In the genomic region with DNA sequence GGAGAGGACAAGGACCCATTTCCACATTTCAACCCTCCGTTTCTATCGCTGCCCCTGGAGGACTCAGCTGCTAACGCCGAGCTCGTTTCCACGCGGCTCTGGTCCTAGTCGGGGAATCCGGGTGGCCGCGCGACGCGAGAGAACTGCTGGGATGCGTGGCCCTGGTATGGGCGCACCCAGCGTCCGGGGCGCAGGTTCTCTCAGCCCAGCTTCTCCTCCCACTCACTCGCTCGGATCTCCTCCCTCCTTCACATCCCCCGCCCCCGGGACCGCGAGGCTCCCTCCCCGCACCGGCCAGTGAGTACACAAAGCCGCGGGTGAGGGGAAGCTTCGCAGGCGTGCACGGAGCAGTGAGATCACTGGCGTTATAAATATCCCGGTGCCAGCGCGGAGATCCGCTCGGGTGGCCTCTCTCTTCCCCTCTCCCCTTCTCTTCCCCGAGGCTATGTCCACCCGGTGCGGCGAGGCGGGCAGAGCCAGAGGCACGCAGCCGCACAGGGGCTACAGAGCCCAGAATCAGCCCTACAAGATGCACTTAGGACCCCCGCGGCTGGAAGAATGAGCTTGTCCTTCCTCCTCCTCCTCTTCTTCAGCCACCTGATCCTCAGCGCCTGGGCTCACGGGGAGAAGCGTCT, we compare ENCODE assay signal across 9 cellular contexts. TPM values are rescaled to one million over a fixed set of nuclear protein-coding genes. Genes with fewer than 3 reads are reported as not detected.
DNase-seq lines count a peak whose midpoint lies in the region; ATAC-seq and TF ChIP-seq lines count a peak whose summit lies in the region.
"Had no signal": no experiment of that assay in that cellular context is flagged by ENCODE, and none has a peak within 500 bp of the region (broad histone marks: within the 10 kb centered on the region; RNA-seq: fewer than 3 reads in every experiment).

A gene with protein sequence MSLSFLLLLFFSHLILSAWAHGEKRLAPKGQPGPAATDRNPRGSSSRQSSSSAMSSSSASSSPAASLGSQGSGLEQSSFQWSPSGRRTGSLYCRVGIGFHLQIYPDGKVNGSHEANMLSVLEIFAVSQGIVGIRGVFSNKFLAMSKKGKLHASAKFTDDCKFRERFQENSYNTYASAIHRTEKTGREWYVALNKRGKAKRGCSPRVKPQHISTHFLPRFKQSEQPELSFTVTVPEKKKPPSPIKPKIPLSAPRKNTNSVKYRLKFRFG (plus strand): TSS at position 398 of the 635 bp plus-strand sequence. CDS start 161 bp downstream, at position 559.

- peaks cover 60% of the 10 kb centered on the region for H3K27me3 ChIP-seq in mesendoderm (ENCODE audit: insufficient read depth, low read length, poor library complexity)

- no peaks in the 10 kb centered on the region for H3K36me3 Mint-ChIP-seq in type B pancreatic cell

- H3K4me3 ChIP-seq in mesendoderm (ENCODE audit: low read length): peak within 1 kb of the TSS; percentile 13

- H2BK120ac ChIP-seq in mesendoderm (ENCODE audit: low read depth, low read length): no peak within 1 kb of the TSS

- H3K18ac ChIP-seq in mesendoderm (ENCODE audit: low read length): no peak within 1 kb of the TSS

- H3K23ac ChIP-seq in mesendoderm (ENCODE audit: low read length): peak within 1 kb of the TSS; percentile 59

- H2AK5ac ChIP-seq in mesendoderm (ENCODE audit: low read length): no peak within 1 kb of the TSS

- H3K4me2 ChIP-seq in mesendoderm (ENCODE audit: low read length): peak within 1 kb of the TSS; percentile 68

- H3K4me1 Mint-ChIP-seq in type B pancreatic cell (ENCODE audit: unreplicated experiment): peaks cover 36% of the 10 kb centered on the region

- peak; percentile 60 for ATAC-seq in HG03571 (IDR thresholded peaks at IDR 0.05; ENCODE audit: unreplicated experiment)

- no peak for TF ChIP-seq CTCF in type B pancreatic cell (conservative IDR thresholded peaks at IDR 0.05)

- DNase-seq in NCI-H2171 treated with DMSO at 0.1 percent for 48 hours (lab: John Stamatoyannopoulos, UW) (peak; percentile 20), NCI-H2171 (lab: John Stamatoyannopoulos, UW) (no peak), SKM-1 treated with dmso at 0.1 percent for 144 hours (lab: John Stamatoyannopoulos, UW; ENCODE audit: unreplicated experiment) (peak; percentile 47), ecto neural progenitor cell (ENCODE audit: low spot score) (peak; percentile 68), mesendoderm (peak; percentile 25), type B pancreatic cell (ENCODE audit: extremely low spot score, unreplicated experiment) (peak; percentile 75), foreskin melanocyte (no peak)

- peaks cover 7% of the 10 kb centered on the region for H3K4me1 ChIP-seq in mesendoderm (ENCODE audit: control insufficient read depth, low read depth, low read length)

- H3K79me2 ChIP-seq in mesendoderm (ENCODE audit: control insufficient read depth, insufficient read depth, low read length): no peaks in the 10 kb centered on the region

- no peak within 1 kb of the TSS for H2BK15ac ChIP-seq in mesendoderm (replicated peaks; ENCODE audit: low read depth)

- H3K27me3 Mint-ChIP-seq in type B pancreatic cell: peaks cover 100% of the 10 kb centered on the region

- H4K8ac ChIP-seq in mesendoderm (ENCODE audit: low read depth, low read length): no peak within 1 kb of the TSS

- peaks cover 6% of the 10 kb centered on the region for H3K9me3 Mint-ChIP-seq in type B pancreatic cell

- peak within 1 kb of the TSS; percentile 54 for H3K56ac ChIP-seq in mesendoderm (ENCODE audit: low read length)

- H3K79me1 ChIP-seq in mesendoderm (ENCODE audit: low read length): no peaks in the 10 kb centered on the region

- H4K5ac ChIP-seq in mesendoderm (ENCODE audit: low read length): no peak within 1 kb of the TSS

- H3K4ac ChIP-seq in mesendoderm (ENCODE audit: low read depth, low read length): no peak within 1 kb of the TSS

- H3K27ac ChIP-seq in mesendoderm (ENCODE audit: low read depth, low read length): no peak within 1 kb of the TSS
- H3K27ac ChIP-seq: C4-2B had no signal

- no CpG with 5 or more reads among the region's 50 CpGs for WGBS in mesendoderm (ENCODE audit: extremely low coverage, insufficient coverage, low lambda C conversion rate)

- H3K27ac Mint-ChIP-seq in type B pancreatic cell: peak within 1 kb of the TSS; percentile 58

- H2BK5ac ChIP-seq in mesendoderm (ENCODE audit: low read length): no peak within 1 kb of the TSS

- peak within 1 kb of the TSS; percentile 93 for H3K4me3 Mint-ChIP-seq in type B pancreatic cell

- H3K9ac ChIP-seq in mesendoderm (ENCODE audit: low read length): peak within 1 kb of the TSS; percentile 20

- H3K36me3 ChIP-seq in mesendoderm (ENCODE audit: control insufficient read depth, insufficient read depth, low read length): no peaks in the 10 kb centered on the region

RNA-seq across cellular contexts. Expression of the gene that starts here (rescaled TPM):
- not detected for polyA plus RNA-seq in mesendoderm (2013, experiment 1 of 2)
- polyA plus RNA-seq in mesendoderm (2013, experiment 2 of 2): not detected
- total RNA-seq in type B pancreatic cell (ENCODE audit: low replicate concordance): 0.75 and 0.76 TPM in 2 replicates

Comparison
In these comparisons a context has a peak if more than half of its experiments do, and no peak if none do; other contexts are left out.
1. DNase-seq: peak in NCI-H2171 treated with DMSO at 0.1 percent for 48 hours (single experiment), SKM-1 treated with dmso at 0.1 percent for 144 hours (single experiment), ecto neural progenitor cell (single experiment) and mesendoderm (single experiment); none in NCI-H2171 (single experiment) and foreskin melanocyte (single experiment).
2. Peak in DNase-seq in type B pancreatic cell; RNA of the gene not detected or under 1 TPM.